Comparison of ENCODE assay signal across 1 cellular context in the genomic region with DNA sequence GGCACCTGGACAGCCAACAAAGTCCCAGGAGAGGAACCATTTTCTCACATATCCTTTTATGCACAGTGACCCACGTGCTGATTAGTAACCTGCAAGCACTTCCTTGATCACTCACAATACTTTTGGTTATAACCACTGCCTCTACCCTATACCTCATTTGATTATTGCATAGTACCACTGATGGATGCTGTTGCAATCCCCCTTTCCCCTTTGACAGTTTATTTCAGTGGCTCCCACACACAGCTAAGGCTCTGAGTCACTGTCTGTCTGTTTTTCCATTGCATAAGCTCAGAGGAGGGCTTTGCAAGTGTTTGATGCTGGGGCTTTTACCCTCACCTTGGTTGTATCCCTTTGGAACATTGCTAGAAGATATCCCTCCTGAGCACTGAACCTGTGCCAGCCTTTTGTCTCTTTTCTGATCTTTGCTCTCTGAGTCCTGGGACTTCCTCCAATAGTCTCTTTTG.
TF ChIP-seq lines count a peak whose summit lies in the region.

No MANE protein-coding gene starts in this region.

TF ChIP-seq in HEK293, 187 proteins besides CTCF, POLR2A, EP300 and RAD21 (continued from another document):
- no peak for TF ChIP-seq ZNF423 (tag by site-specific recombination; IDR thresholded peaks at IDR 0.05)
- TF ChIP-seq GLIS1 (tag by site-specific recombination; IDR thresholded peaks at IDR 0.05), result peak; percentile 86
- no peak for TF ChIP-seq ZSCAN30 (tag by site-specific recombination; IDR thresholded peaks at IDR 0.05)
- no peak for TF ChIP-seq ZNF302 (tag by site-specific recombination; IDR thresholded peaks at IDR 0.05; ENCODE audit: low read depth)
- TF ChIP-seq ZNF530 (tag by site-specific recombination; IDR thresholded peaks at IDR 0.05; ENCODE audit: low read depth), result no peak
- TF ChIP-seq ZNF658 (tag by site-specific recombination; IDR thresholded peaks at IDR 0.05), result no peak
TF ChIP-seq in HEK293: peak in this region for 4.
